ENCODE assay signal across 1 cellular context in the genomic region with DNA sequence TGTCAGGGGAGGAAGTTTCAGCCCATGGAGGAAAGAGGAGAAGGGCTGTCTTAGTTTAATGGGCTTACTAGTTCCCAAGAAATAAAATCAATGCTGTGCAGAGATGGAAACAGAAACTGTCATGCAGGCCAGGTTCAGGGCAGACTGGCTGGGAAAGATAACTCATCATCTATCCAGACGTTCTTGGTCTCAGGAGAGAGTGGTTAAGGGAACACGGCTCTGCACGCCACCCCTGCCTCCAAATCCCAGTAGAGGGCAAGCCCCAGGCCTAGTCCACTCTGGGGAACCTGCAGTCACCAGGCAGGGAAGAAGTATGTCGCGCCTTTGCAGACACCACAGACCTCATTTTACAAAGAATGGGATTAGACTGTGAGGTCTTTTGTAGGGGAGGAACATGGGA.
TF ChIP-seq lines count a peak whose summit lies in the region.

No MANE protein-coding gene starts in this region.

TF ChIP-seq in SK-N-SH, 30 proteins besides CTCF, POLR2A, EP300 and RAD21 (continued from another document):
- TF ChIP-seq, protein P1, sequence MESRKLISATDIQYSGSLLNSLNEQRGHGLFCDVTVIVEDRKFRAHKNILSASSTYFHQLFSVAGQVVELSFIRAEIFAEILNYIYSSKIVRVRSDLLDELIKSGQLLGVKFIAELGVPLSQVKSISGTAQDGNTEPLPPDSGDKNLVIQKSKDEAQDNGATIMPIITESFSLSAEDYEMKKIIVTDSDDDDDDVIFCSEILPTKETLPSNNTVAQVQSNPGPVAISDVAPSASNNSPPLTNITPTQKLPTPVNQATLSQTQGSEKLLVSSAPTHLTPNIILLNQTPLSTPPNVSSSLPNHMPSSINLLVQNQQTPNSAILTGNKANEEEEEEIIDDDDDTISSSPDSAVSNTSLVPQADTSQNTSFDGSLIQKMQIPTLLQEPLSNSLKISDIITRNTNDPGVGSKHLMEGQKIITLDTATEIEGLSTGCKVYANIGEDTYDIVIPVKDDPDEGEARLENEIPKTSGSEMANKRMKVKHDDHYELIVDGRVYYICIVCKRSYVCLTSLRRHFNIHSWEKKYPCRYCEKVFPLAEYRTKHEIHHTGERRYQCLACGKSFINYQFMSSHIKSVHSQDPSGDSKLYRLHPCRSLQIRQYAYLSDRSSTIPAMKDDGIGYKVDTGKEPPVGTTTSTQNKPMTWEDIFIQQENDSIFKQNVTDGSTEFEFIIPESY (IDR thresholded peaks at IDR 0.05; ENCODE audit: borderline replicate concordance, low read depth), result no peak
- TF ChIP-seq FOXJ3 (CRISPR knock-in tag; IDR thresholded peaks at IDR 0.05) (no peak), TAF1 (IDR thresholded peaks at IDR 0.05; ENCODE audit: borderline replicate concordance, low read depth, low read length) (no peak), NFIC (IDR thresholded peaks at IDR 0.05; ENCODE audit: borderline replicate concordance) (no peak), GABPA (IDR thresholded peaks at IDR 0.05; ENCODE audit: low read depth) (no peak), PBX3 (IDR thresholded peaks at IDR 0.05) (no peak), FOSL2 (IDR thresholded peaks at IDR 0.05; ENCODE audit: borderline replicate concordance, low read depth) (no peak), MEF2A (IDR thresholded peaks at IDR 0.05; ENCODE audit: borderline replicate concordance, low read depth) (no peak), POLR2AphosphoS5 (IDR thresholded peaks at IDR 0.05; ENCODE audit: low read depth, low read length) (no peak), RCOR1 (IDR thresholded peaks at IDR 0.05; ENCODE audit: low read length) (no peak), FOXM1 (IDR thresholded peaks at IDR 0.05; ENCODE audit: low read depth) (no peak), RFX5 (IDR thresholded peaks at IDR 0.05; ENCODE audit: low read length) (no peak), CHD2 (IDR thresholded peaks at IDR 0.05; ENCODE audit: low read length, partially characterized antibody) (no peak), TEAD4 (IDR thresholded peaks at IDR 0.05; ENCODE audit: borderline replicate concordance, insufficient read depth) (no peak)
